Comparison of ENCODE assay signal across 11 cellular contexts in the genomic region with DNA sequence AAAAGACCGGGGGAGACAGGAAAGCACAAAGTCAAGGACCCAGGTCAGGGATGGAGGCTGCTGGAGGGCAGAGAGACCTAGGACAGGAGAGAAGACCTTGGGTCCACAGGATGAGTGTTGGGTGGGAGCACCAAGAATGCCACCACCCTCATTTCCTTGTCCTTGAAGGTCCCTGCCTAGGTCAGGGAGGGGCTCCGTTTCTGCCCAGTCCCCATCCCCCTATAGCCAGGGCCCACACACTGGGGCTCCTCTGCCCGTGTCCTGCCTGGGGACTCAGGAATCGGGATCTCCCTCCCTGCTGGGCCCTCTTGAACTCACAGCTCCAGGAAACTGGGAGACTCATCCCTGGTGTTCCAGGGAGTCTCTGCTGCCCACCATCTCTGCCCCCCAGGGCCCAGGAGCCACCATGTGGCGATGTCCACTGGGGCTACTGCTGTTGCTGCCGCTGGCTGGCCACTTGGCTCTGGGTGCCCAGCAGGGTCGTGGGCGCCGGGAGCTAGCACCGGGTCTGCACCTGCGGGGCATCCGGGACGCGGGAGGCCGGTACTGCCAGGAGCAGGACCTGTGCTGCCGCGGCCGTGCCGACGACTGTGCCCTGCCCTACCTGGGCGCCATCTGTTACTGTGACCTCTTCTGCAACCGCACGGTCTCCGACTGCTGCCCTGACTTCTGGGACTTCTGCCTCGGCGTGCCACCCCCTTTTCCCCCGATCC. TPM values are rescaled to one million over a fixed set of nuclear protein-coding genes. Genes with fewer than 3 reads are reported as not detected.
DNase-seq lines count a peak whose midpoint lies in the region; ATAC-seq, FAIRE-seq and TF ChIP-seq lines count a peak whose summit lies in the region.
"Had no signal": no experiment of that assay in that cellular context is flagged by ENCODE, and none has a peak within 500 bp of the region (broad histone marks: within the 10 kb centered on the region; RNA-seq: fewer than 3 reads in every experiment).

No MANE protein-coding gene starts in this region.

- no peak for FAIRE-seq in small intestine (lab: Jason Lieb, UNC)

- no peak for TF ChIP-seq POLR2A in HCT116 (IDR thresholded peaks at IDR 0.05; ENCODE audit: borderline replicate concordance, extremely low read depth, insufficient read depth, insufficient read length)

- H3K4me3 ChIP-seq in HCT116 (replicated peaks in 1 of 2; ENCODE audit: low read depth in 1 of 2, low read length in 2 of 2), result peak overlapping the region; percentile 73 to 96
- H3K4me3 ChIP-seq in small intestine (ENCODE audit: low read depth in 1 of 2, low read length in 2 of 2), result peak overlapping the region; percentile 55 to 75
- no peak overlapping the region for H3K4me3 ChIP-seq in BE2C (ENCODE audit: low read depth, low read length)

- H3K9me2 ChIP-seq in HCT116 (ENCODE audit: insufficient read depth), result no peaks in the 10 kb centered on the region

- H3K36me3 ChIP-seq in HCT116 (ENCODE audit: control insufficient read depth in 1 of 2, insufficient read depth in 2 of 2, low read length in 2 of 2) (peaks cover 0 to 10% of the 10 kb centered on the region in 2 experiments; a peak in 1 of 4 replicates), small intestine (ENCODE audit: control insufficient read depth in 2 of 2, insufficient read depth in 2 of 2, low read length in 2 of 2) (no peaks in the 10 kb centered on the region), BE2C (no peaks in the 10 kb centered on the region)

- H4K20me1 ChIP-seq in HCT116 (ENCODE audit: insufficient read depth), result no peaks in the 10 kb centered on the region

- 18 to 46% (median 38%) methylated on average over 27 of the region's 27 CpGs for WGBS in small intestine, 3 donors

- ATAC-seq in HCT116 (no peak), left colon (peak; percentile 27)

- intact Hi-C loops in HCT116 (cut with micrococcal nuclease), result no loop called here
- intact Hi-C loops in left colon (cut with DNase I, micrococcal nuclease), result no loop called here

- H3K79me2 ChIP-seq in HCT116 (ENCODE audit: insufficient read depth, low read length), result peaks cover 47% of the 10 kb centered on the region

- TF ChIP-seq CTCF in HCT116 (IDR thresholded peaks at IDR 0.05 in 2 of 3, conservative IDR thresholded peaks at IDR 0.05 in 1 of 3; ENCODE audit: borderline replicate concordance in 1 of 3, insufficient read depth in 1 of 3, low read depth in 2 of 3, low read length in 2 of 3), result no peak
- TF ChIP-seq CTCF in BE2C (IDR thresholded peaks at IDR 0.05; ENCODE audit: low read depth, low read length), result no peak

- TF ChIP-seq RAD21 in HCT116 (IDR thresholded peaks at IDR 0.05; ENCODE audit: low read depth), result no peak

- H3K4me1 ChIP-seq in HCT116 (ENCODE audit: control insufficient read depth in 1 of 2, insufficient read depth in 2 of 2, low read length in 2 of 2), result peaks cover 49 to 78% of the 10 kb centered on the region in 2 experiments
- peaks cover 9 to 12% of the 10 kb centered on the region in 2 donors for H3K4me1 ChIP-seq in small intestine (ENCODE audit: control insufficient read depth in 2 of 2, insufficient read depth in 1 of 2, low read depth in 1 of 2, low read length in 1 of 2)
- peaks cover 5% of the 10 kb centered on the region for H3K4me1 ChIP-seq in BE2C

- CTCF ChIA-PET in HCT116 (lab: Charles Lee), result interaction anchor here (1.0 to 2.5 kb wide), 3 partner anchors 11 to 155 kb away, joined by 3 to 8 read pairs (median 3); no protein-coding TSS in a partner anchor

- DNase-seq in HCT116 (ENCODE audit: low read depth, low spot score) (no peak), left colon (peak in 1 of 2 donors; percentile 58), small intestine (peak; percentile 48), midbrain (lab: John Stamatoyannopoulos, UW) (no peak), BE2C (no peak), NCI-H1930 (lab: John Stamatoyannopoulos, UW) (no peak), NCI-H1436 (lab: John Stamatoyannopoulos, UW) (no peak)
- DNase-seq: activated T-cell treated with anti-CD3 and anti-CD28 coated beads, Interleukin-2, amount 50 U/mL, for 72 hours; foreskin melanocyte; NCI-H2171 had no signal

- no peaks in the 10 kb centered on the region for H3K27me3 ChIP-seq in HCT116 (ENCODE audit: insufficient read depth, low read length)
- H3K27me3 ChIP-seq in small intestine (ENCODE audit: control insufficient read depth in 2 of 2, insufficient read depth in 2 of 2, low read length in 2 of 2), result no peaks in the 10 kb centered on the region
- no peaks in the 10 kb centered on the region for H3K27me3 ChIP-seq in BE2C

- peak overlapping the region; percentile 92 for H3K27ac ChIP-seq in HCT116 (ENCODE audit: low read depth, low read length)
- H3K27ac ChIP-seq in cingulate gyrus (ENCODE audit: low read depth, low read length), result peak overlapping the region; percentile 54
- H3K27ac ChIP-seq in small intestine (ENCODE audit: low read depth in 1 of 2, low read length in 1 of 2), result peak overlapping the region; percentile 92 to 98

- RAD21 ChIA-PET in HCT116 (lab: Charles Lee; ENCODE audit: low non-redundant PET in 1 of 2, low total read pairs in 2 of 2, uncharacterized antibody in 2 of 2, unreplicated experiment in 2 of 2), result no interaction called here

- TSS peak; percentile 58 for BruUV-seq in HCT116 (replicated peaks; lab: Mats Ljungman, UMichigan)

- H3K9me3 ChIP-seq in HCT116 (ENCODE audit: control insufficient read depth in 1 of 2, insufficient read depth in 1 of 2, low read depth in 1 of 2, low read length in 2 of 2) (no peaks in the 10 kb centered on the region), small intestine (ENCODE audit: control insufficient read depth, low read depth) (no peaks in the 10 kb centered on the region), BE2C (no peaks in the 10 kb centered on the region)

- peak overlapping the region; percentile 96 for H3K4me2 ChIP-seq in HCT116 (ENCODE audit: low read length)

- POLR2A ChIA-PET in HCT116 (lab: Charles Lee), result interaction anchor here (1.4 kb wide), 1 partner anchor 15 kb away, joined by 3 read pairs; no protein-coding TSS in a partner anchor

- peak overlapping the region; percentile 86 for H3K9ac ChIP-seq in HCT116 (ENCODE audit: low read length)

- H2AFZ ChIP-seq in HCT116 (ENCODE audit: low read depth, low read length, poor library complexity, severe bottlenecking), result no peak overlapping the region

TF ChIP-seq in HCT116, 20 proteins besides CTCF, POLR2A, EP300 and RAD21:
- TF ChIP-seq JUND (IDR thresholded peaks at IDR 0.05), result no peak

RNA-seq across cellular contexts. Expression of a gene that starts 0.6 kb away (rescaled TPM):
- total RNA-seq in HCT116 (2021; ENCODE audit: unreplicated experiment), result 57.9 TPM
- 75.8 and 79.5 TPM in 2 replicates for polyA plus RNA-seq in HCT116 (2012)
- total RNA-seq in left colon, result 100 to 1,000 TPM; 135 to 139 TPM
- 10 to 100 TPM; 34.9 to 92.3 (median 44.5) TPM for polyA plus RNA-seq in small intestine
- polyA plus RNA-seq in BE2C (2012; ENCODE audit: insufficient read depth, insufficient read length, low read depth), result 0.31 TPM
- total RNA-seq: activated T-cell treated with anti-CD3 and anti-CD28 coated beads, Interleukin-2, amount 50 U/mL, for 72 hours had no signal

RNA-seq across cellular contexts. Expression of a gene that starts 40.6 kb away (rescaled TPM):
- total RNA-seq in HCT116 (2021; ENCODE audit: unreplicated experiment) (not detected), left colon (under 1 TPM in 1 of 2 donors, not detected in 1; 0.14 TPM)
- polyA plus RNA-seq in HCT116 (2012), result not detected in 2 replicates
- under 1 TPM in 1 of 3 donors, not detected in 2; 0.06 TPM for polyA plus RNA-seq in small intestine
- polyA plus RNA-seq in BE2C (2012; ENCODE audit: insufficient read depth, insufficient read length, low read depth), result not detected
- total RNA-seq: activated T-cell treated with anti-CD3 and anti-CD28 coated beads, Interleukin-2, amount 50 U/mL, for 72 hours had no signal
